In genomic region chr11:29707924-29708323, GRCh38 we compare ENCODE assay signal across 6 cellular contexts.
"Had no signal": no experiment of that assay in that cellular context is flagged by ENCODE, and none has a peak within 500 bp of the region (broad histone marks: within the 10 kb centered on the region; RNA-seq: fewer than 3 reads in every experiment).

No MANE protein-coding gene starts in this region.

- ATAC-seq: HepG2, K562 had no signal

- H3K27ac ChIP-seq: HL-60 had no signal

- H3K4me3 ChIP-seq: K562 had no signal

- DNase-seq: IMR-90, KBM-7, KG1 had no signal
